1 cellular context compared by ENCODE assay signal in the genomic region with DNA sequence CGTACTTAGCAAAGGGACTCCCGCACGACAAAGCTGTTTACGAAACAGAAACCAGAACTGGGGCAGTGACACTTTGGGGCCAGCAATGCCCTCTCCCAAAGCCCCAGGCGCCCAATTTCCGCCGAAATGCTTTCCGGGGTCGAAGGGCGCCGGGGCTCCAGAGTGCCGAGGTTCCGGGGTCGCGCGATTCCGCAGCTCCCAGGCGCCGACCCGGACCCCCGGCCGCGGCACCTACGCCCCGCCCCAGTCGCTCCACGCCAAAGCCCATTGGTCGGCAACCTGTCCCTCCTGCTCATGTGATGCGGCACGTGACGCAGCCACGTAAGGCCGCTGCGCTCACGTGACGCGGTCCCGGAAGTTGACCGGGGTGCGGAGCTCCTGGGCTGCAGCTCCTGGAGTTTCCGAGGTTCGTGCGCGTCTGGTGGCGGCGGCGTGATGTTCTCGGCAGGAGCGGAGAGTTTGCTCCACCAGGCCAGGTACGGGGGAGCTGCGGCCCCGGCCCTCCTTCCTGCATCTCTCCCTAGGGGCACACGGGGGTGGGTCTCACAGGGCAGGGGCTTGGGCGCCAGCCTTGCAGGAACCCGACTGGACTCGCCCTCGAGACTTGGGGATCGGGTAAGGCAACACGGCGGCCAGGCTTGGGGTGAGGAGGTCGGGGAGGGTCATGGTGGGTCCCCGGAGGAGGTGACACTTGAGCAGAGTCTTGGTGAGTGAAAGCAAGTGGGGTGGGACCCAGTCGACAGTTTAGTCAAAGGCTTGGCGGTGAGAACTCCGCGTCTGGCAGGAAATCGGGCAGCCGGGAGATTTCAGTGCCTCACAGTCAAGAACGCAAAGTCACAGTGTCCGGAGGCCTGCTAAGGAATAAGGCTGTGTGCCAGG.
TF ChIP-seq lines count a peak whose summit lies in the region.

A gene with protein sequence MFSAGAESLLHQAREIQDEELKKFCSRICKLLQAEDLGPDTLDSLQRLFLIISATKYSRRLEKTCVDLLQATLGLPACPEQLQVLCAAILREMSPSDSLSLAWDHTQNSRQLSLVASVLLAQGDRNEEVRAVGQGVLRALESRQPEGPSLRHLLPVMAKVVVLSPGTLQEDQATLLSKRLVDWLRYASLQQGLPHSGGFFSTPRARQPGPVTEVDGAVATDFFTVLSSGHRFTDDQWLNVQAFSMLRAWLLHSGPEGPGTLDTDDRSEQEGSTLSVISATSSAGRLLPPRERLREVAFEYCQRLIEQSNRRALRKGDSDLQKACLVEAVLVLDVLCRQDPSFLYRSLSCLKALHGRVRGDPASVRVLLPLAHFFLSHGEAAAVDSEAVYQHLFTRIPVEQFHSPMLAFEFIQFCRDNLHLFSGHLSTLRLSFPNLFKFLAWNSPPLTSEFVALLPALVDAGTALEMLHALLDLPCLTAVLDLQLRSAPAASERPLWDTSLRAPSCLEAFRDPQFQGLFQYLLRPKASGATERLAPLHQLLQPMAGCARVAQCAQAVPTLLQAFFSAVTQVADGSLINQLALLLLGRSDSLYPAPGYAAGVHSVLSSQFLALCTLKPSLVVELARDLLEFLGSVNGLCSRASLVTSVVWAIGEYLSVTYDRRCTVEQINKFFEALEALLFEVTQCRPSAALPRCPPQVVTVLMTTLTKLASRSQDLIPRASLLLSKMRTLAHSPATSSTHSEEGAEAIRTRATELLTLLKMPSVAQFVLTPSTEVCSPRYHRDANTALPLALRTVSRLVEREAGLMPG (plus strand): TSS at position 343 of the 879 bp plus-strand sequence. CDS start 93 bp downstream, at position 436.

TF ChIP-seq in K562, 482 proteins besides CTCF, POLR2A, EP300 and RAD21 (continued from another document and continues in another):
- TF ChIP-seq CREB1 (IDR thresholded peaks at IDR 0.05) (peak; percentile 88), CREB1 (CRISPR knock-in tag; IDR thresholded peaks at IDR 0.05) (peak; percentile 88), NCOA2 (IDR thresholded peaks at IDR 0.05; ENCODE audit: partially characterized antibody in 2 of 2) (no peak), MNT (conservative IDR thresholded peaks at IDR 0.05) (peak; percentile 92 to 97), HBP1 (CRISPR knock-in tag; IDR thresholded peaks at IDR 0.05) (no peak), RUNX1 (IDR thresholded peaks at IDR 0.05; ENCODE audit: low read depth) (0 out of 2 replicates have a peak, but pooled peaks have one; percentile 25), MAX (CRISPR knock-in tag; IDR thresholded peaks at IDR 0.05) (peak; percentile 70), TOE1 (IDR thresholded peaks at IDR 0.05; ENCODE audit: borderline replicate concordance) (peak; percentile 98), TOE1 (CRISPR knock-in tag; IDR thresholded peaks at IDR 0.05; ENCODE audit: borderline replicate concordance, low read depth) (no peak), TRIM25 (IDR thresholded peaks at IDR 0.05; ENCODE audit: borderline replicate concordance) (no peak), RNF2 (IDR thresholded peaks at IDR 0.05) (peak; percentile 45; the same call in 1 of the 2 replicates), NONO (IDR thresholded peaks at IDR 0.05; ENCODE audit: low read depth in 2 of 2, low read length in 1 of 2) (peak in 1 of 2 experiments; percentile 67; a peak in 1 of 4 replicates), ZC3H4 (CRISPR knock-in tag; IDR thresholded peaks at IDR 0.05; ENCODE audit: borderline replicate concordance) (no peak; the same call in 1 of the 2 replicates), DIDO1 (tag; IDR thresholded peaks at IDR 0.05; ENCODE audit: low read depth) (0 out of 2 replicates have a peak, but pooled peaks have one; percentile 83), ESRRA (IDR thresholded peaks at IDR 0.05; ENCODE audit: borderline replicate concordance, low read depth) (peak; percentile 75; the same call in 1 of the 2 replicates), SAP30 (IDR thresholded peaks at IDR 0.05; ENCODE audit: borderline replicate concordance, insufficient read depth, low read depth, low read length, poor library complexity, severe bottlenecking) (peak; percentile 94), TFE3 (CRISPR knock-in tag; IDR thresholded peaks at IDR 0.05) (peak; percentile 99), ELF2 (CRISPR knock-in tag; IDR thresholded peaks at IDR 0.05) (peak; percentile 99), MAFK (IDR thresholded peaks at IDR 0.05; ENCODE audit: low read length) (peak; percentile 35), CBX8 (IDR thresholded peaks at IDR 0.05; ENCODE audit: borderline replicate concordance, extremely low read depth, low read depth, low read length, poor library complexity, severe bottlenecking) (no peak)
- TF ChIP-seq, protein P1, sequence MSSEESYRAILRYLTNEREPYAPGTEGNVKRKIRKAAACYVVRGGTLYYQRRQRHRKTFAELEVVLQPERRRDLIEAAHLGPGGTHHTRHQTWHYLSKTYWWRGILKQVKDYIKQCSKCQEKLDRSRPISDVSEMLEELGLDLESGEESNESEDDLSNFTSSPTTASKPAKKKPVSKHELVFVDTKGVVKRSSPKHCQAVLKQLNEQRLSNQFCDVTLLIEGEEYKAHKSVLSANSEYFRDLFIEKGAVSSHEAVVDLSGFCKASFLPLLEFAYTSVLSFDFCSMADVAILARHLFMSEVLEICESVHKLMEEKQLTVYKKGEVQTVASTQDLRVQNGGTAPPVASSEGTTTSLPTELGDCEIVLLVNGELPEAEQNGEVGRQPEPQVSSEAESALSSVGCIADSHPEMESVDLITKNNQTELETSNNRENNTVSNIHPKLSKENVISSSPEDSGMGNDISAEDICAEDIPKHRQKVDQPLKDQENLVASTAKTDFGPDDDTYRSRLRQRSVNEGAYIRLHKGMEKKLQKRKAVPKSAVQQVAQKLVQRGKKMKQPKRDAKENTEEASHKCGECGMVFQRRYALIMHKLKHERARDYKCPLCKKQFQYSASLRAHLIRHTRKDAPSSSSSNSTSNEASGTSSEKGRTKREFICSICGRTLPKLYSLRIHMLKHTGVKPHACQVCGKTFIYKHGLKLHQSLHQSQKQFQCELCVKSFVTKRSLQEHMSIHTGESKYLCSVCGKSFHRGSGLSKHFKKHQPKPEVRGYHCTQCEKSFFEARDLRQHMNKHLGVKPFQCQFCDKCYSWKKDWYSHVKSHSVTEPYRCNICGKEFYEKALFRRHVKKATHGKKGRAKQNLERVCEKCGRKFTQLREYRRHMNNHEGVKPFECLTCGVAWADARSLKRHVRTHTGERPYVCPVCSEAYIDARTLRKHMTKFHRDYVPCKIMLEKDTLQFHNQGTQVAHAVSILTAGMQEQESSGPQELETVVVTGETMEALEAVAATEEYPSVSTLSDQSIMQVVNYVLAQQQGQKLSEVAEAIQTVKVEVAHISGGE (CRISPR knock-in tag; IDR thresholded peaks at IDR 0.05), result peak; percentile 67 to 97 (median 79); a peak in 4 of 6 replicates
- TF ChIP-seq, protein P2, sequence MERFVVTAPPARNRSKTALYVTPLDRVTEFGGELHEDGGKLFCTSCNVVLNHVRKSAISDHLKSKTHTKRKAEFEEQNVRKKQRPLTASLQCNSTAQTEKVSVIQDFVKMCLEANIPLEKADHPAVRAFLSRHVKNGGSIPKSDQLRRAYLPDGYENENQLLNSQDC (CRISPR knock-in tag; IDR thresholded peaks at IDR 0.05), result no peak
- TF ChIP-seq, protein P3, sequence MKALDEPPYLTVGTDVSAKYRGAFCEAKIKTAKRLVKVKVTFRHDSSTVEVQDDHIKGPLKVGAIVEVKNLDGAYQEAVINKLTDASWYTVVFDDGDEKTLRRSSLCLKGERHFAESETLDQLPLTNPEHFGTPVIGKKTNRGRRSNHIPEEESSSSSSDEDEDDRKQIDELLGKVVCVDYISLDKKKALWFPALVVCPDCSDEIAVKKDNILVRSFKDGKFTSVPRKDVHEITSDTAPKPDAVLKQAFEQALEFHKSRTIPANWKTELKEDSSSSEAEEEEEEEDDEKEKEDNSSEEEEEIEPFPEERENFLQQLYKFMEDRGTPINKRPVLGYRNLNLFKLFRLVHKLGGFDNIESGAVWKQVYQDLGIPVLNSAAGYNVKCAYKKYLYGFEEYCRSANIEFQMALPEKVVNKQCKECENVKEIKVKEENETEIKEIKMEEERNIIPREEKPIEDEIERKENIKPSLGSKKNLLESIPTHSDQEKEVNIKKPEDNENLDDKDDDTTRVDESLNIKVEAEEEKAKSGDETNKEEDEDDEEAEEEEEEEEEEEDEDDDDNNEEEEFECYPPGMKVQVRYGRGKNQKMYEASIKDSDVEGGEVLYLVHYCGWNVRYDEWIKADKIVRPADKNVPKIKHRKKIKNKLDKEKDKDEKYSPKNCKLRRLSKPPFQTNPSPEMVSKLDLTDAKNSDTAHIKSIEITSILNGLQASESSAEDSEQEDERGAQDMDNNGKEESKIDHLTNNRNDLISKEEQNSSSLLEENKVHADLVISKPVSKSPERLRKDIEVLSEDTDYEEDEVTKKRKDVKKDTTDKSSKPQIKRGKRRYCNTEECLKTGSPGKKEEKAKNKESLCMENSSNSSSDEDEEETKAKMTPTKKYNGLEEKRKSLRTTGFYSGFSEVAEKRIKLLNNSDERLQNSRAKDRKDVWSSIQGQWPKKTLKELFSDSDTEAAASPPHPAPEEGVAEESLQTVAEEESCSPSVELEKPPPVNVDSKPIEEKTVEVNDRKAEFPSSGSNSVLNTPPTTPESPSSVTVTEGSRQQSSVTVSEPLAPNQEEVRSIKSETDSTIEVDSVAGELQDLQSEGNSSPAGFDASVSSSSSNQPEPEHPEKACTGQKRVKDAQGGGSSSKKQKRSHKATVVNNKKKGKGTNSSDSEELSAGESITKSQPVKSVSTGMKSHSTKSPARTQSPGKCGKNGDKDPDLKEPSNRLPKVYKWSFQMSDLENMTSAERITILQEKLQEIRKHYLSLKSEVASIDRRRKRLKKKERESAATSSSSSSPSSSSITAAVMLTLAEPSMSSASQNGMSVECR (CRISPR knock-in tag; IDR thresholded peaks at IDR 0.05), result peak; percentile 98
- TF ChIP-seq, protein P4, sequence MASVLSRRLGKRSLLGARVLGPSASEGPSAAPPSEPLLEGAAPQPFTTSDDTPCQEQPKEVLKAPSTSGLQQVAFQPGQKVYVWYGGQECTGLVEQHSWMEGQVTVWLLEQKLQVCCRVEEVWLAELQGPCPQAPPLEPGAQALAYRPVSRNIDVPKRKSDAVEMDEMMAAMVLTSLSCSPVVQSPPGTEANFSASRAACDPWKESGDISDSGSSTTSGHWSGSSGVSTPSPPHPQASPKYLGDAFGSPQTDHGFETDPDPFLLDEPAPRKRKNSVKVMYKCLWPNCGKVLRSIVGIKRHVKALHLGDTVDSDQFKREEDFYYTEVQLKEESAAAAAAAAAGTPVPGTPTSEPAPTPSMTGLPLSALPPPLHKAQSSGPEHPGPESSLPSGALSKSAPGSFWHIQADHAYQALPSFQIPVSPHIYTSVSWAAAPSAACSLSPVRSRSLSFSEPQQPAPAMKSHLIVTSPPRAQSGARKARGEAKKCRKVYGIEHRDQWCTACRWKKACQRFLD (CRISPR knock-in tag; IDR thresholded peaks at IDR 0.05), result no peak
